ENCODE assay signal across 10 cellular contexts in the genomic region with DNA sequence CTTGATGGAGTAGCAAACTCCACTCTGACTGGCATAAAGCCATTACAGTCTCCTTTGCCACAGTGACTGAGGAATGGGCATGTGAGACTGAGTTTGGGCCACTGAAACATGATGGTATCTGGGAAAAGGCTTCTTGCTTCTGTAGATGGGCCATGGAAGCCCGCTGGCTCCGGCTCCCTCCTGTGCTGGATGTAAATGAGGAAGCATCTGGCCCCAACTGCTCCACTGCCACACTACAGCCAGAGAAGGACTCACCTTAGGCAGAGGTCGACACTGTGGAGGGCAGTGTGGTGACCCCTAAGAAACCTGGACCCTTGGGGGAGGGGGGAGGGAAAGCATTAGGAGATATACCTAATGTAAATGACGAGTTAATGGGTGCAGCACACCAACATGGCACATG. TPM values are rescaled to one million over a fixed set of nuclear protein-coding genes. Genes with fewer than 3 reads are reported as not detected.
A peak's percentile ranks its signal among the peaks of the same experiment; 100 is the strongest.
DNase-seq lines count a peak whose midpoint lies in the region; ATAC-seq and TF ChIP-seq lines count a peak whose summit lies in the region.
"Had no signal": no experiment of that assay in that cellular context is flagged by ENCODE, and none has a peak within 500 bp of the region (broad histone marks: within the 10 kb centered on the region; RNA-seq: fewer than 3 reads in every experiment).

No MANE protein-coding gene starts in this region.

- no peak overlapping the region for H2BK5ac ChIP-seq in mesendoderm (ENCODE audit: low read length)

- 83 to 84% methylated on average over 4 of the region's 4 CpGs for WGBS in upper lobe of left lung, 2 donors
- no CpG with 5 or more reads among the region's 4 CpGs for WGBS in mesendoderm (ENCODE audit: extremely low coverage, insufficient coverage, low lambda C conversion rate)

- H3K27me3 Mint-ChIP-seq in activated naive CD4-positive, alpha-beta T cell treated with anti-CD3 and anti-CD28 coated beads, Interleukin-2, amount 10 ng/mL, durations not matched to agents 7 days and 5 days, result no peaks in the 10 kb centered on the region
- H3K27me3 Mint-ChIP-seq in T-helper 17 cell, result no peaks in the 10 kb centered on the region

- no peak overlapping the region for H3K9ac ChIP-seq in mesendoderm (ENCODE audit: low read length)

- H3K36me3 Mint-ChIP-seq in activated naive CD4-positive, alpha-beta T cell treated with anti-CD3 and anti-CD28 coated beads, Interleukin-2, amount 10 ng/mL, durations not matched to agents 7 days and 5 days, result peaks cover 41% of the 10 kb centered on the region
- peaks cover 3% of the 10 kb centered on the region for H3K36me3 Mint-ChIP-seq in T-helper 17 cell (ENCODE audit: low read depth)

- no peak overlapping the region for H2AK5ac ChIP-seq in mesendoderm (ENCODE audit: low read length)

- no peak overlapping the region for H3K4me2 ChIP-seq in mesendoderm (ENCODE audit: low read length)

- H2BK15ac ChIP-seq in mesendoderm (replicated peaks; ENCODE audit: low read depth), result no peak overlapping the region

- H3K27ac ChIP-seq in dorsolateral prefrontal cortex (peak overlapping the region in 38 of 59 donors; percentile 2 to 81 (median 58)), upper lobe of left lung (peak overlapping the region in 3 of 4 donors; percentile 27 to 70 (median 51)), mesendoderm (ENCODE audit: low read depth, low read length) (no peak overlapping the region)
- H3K27ac ChIP-seq: WERI-Rb-1 had no signal

- peaks cover 5 to 45% (median 29%) of the 10 kb centered on the region in 4 donors for H3K36me3 ChIP-seq in upper lobe of left lung
- peaks cover 5% of the 10 kb centered on the region for H3K36me3 ChIP-seq in mesendoderm (ENCODE audit: control insufficient read depth, insufficient read depth, low read length)

- TF ChIP-seq EP300 in upper lobe of left lung (IDR thresholded peaks at IDR 0.05), result no peak

- no peaks in the 10 kb centered on the region for H3K9me3 Mint-ChIP-seq in activated naive CD4-positive, alpha-beta T cell treated with anti-CD3 and anti-CD28 coated beads, Interleukin-2, amount 10 ng/mL, durations not matched to agents 7 days and 5 days

- no peaks in the 10 kb centered on the region for H3K27me3 ChIP-seq in dorsolateral prefrontal cortex
- H3K27me3 ChIP-seq in upper lobe of left lung, result no peaks in the 10 kb centered on the region
- no peaks in the 10 kb centered on the region for H3K27me3 ChIP-seq in mesendoderm (ENCODE audit: insufficient read depth, low read length, poor library complexity)

- H3K79me2 ChIP-seq in mesendoderm (ENCODE audit: control insufficient read depth, insufficient read depth, low read length), result no peaks in the 10 kb centered on the region

- no peak overlapping the region for H3K4me3 Mint-ChIP-seq in activated naive CD4-positive, alpha-beta T cell treated with anti-CD3 and anti-CD28 coated beads, Interleukin-2, amount 10 ng/mL, durations not matched to agents 7 days and 5 days
- H3K4me3 Mint-ChIP-seq in T-helper 17 cell, result peak overlapping the region; percentile 15

- H3K4me1 ChIP-seq in upper lobe of left lung (peaks cover 0 to 18% (median 6%) of the 10 kb centered on the region in 4 donors), mesendoderm (ENCODE audit: control insufficient read depth, low read depth, low read length) (no peaks in the 10 kb centered on the region)

- DNase-seq in activated naive CD4-positive, alpha-beta T cell treated with anti-CD3 and anti-CD28 coated beads, Interleukin-2, amount 10 ng/mL, durations not matched to agents 7 days and 5 days, result no peak
- DNase-seq in activated naive CD4-positive, alpha-beta T cell treated with Interleukin-2 at 50 U/mL for 16 hours, result no peak
- no peak for DNase-seq in T-helper 17 cell
- no peak for DNase-seq in dorsolateral prefrontal cortex
- DNase-seq in upper lobe of left lung, result peak in 1 of 2 donors; percentile 46
- DNase-seq in NCI-H2196 treated with DMSO at 0.1 percent for 48 hours (lab: John Stamatoyannopoulos, UW; ENCODE audit: unreplicated experiment), result no peak
- DNase-seq in mesendoderm, result no peak
- no peak for DNase-seq in NAMALWA (ENCODE audit: low spot score)
- DNase-seq: effector memory CD4-positive, alpha-beta T cell; WERI-Rb-1 had no signal

- no peak overlapping the region for H3K56ac ChIP-seq in mesendoderm (ENCODE audit: low read length)

- H3K4ac ChIP-seq in mesendoderm (ENCODE audit: low read depth, low read length), result no peak overlapping the region

- H2BK120ac ChIP-seq in mesendoderm (ENCODE audit: low read depth, low read length), result no peak overlapping the region

- H3K18ac ChIP-seq in mesendoderm (ENCODE audit: low read length), result no peak overlapping the region

- peaks cover 47% of the 10 kb centered on the region for H3K4me1 Mint-ChIP-seq in activated naive CD4-positive, alpha-beta T cell treated with anti-CD3 and anti-CD28 coated beads, Interleukin-2, amount 10 ng/mL, durations not matched to agents 7 days and 5 days
- H3K4me1 Mint-ChIP-seq in T-helper 17 cell, result peaks cover 37% of the 10 kb centered on the region

- H3K23ac ChIP-seq in mesendoderm (ENCODE audit: low read length), result no peak overlapping the region

- intact Hi-C loops in dorsolateral prefrontal cortex (cut with DNase I), result no loop called here

- H4K5ac ChIP-seq in mesendoderm (ENCODE audit: low read length), result no peak overlapping the region

- H3K4me3 ChIP-seq in dorsolateral prefrontal cortex (no peak overlapping the region), upper lobe of left lung (no peak overlapping the region), mesendoderm (ENCODE audit: low read length) (no peak overlapping the region)

- no peak for ATAC-seq in T-helper 17 cell
- ATAC-seq in upper lobe of left lung (ENCODE audit: low FRiP score in 2 of 2), result no peak

- no peaks in the 10 kb centered on the region for H3K9me3 ChIP-seq in T-helper 17 cell (ENCODE audit: control insufficient read depth, low read length, poor library complexity, severe bottlenecking)
- H3K9me3 ChIP-seq in upper lobe of left lung, result no peaks in the 10 kb centered on the region

- TF ChIP-seq POLR2A in upper lobe of left lung (IDR thresholded peaks at IDR 0.05), result no peak

- no peak overlapping the region for H4K8ac ChIP-seq in mesendoderm (ENCODE audit: low read depth, low read length)

- TF ChIP-seq CTCF in dorsolateral prefrontal cortex (IDR thresholded peaks at IDR 0.05 in 54 of 56, conservative IDR thresholded peaks at IDR 0.05 in 2 of 56; ENCODE audit: low read depth in 1 of 56, partially characterized antibody in 56 of 56) (no peak), upper lobe of left lung (IDR thresholded peaks at IDR 0.05) (no peak)

- CTCF ChIA-PET in activated naive CD4-positive, alpha-beta T cell treated with anti-CD3 and anti-CD28 coated beads, Interleukin-2, amount 10 ng/mL, durations not matched to agents 7 days and 5 days (lab: Charles Lee), result interaction anchor here (1.1 kb wide), 1 partner anchor 167 kb away, joined by 5 read pairs; no protein-coding TSS in a partner anchor

- H3K79me1 ChIP-seq in mesendoderm (ENCODE audit: low read length), result no peaks in the 10 kb centered on the region

- peak overlapping the region; percentile 91 for H3K27ac Mint-ChIP-seq in activated naive CD4-positive, alpha-beta T cell treated with anti-CD3 and anti-CD28 coated beads, Interleukin-2, amount 10 ng/mL, durations not matched to agents 7 days and 5 days
- peak overlapping the region; percentile 88 for H3K27ac Mint-ChIP-seq in T-helper 17 cell

RNA-seq across cellular contexts. Expression of a gene that starts 9.4 kb away (rescaled TPM):
- total RNA-seq in T-helper 17 cell, result 1 to 10 TPM; 1.9 to 2.2 TPM
- total RNA-seq in dorsolateral prefrontal cortex, result 10 to 100 TPM; 23.2 to 90.8 (median 62.7) TPM
- total RNA-seq in upper lobe of left lung, result 10 to 100 TPM; 19.5 to 44.0 (median 27.6) TPM
- polyA plus RNA-seq in mesendoderm (2013, experiment 1 of 2), result 4.1 TPM
- 3.7 TPM for polyA plus RNA-seq in mesendoderm (2013, experiment 2 of 2)

RNA-seq across cellular contexts. Expression of a gene that starts 13.1 kb away (rescaled TPM):
- 10 to 100 TPM; 32.2 to 35.2 TPM for total RNA-seq in T-helper 17 cell
- 10 to 100 TPM; 38.3 to 82.0 (median 54.2) TPM for total RNA-seq in dorsolateral prefrontal cortex
- total RNA-seq in upper lobe of left lung, result 10 to 100 TPM; 48.2 to 68.0 (median 60.7) TPM
- 38.4 TPM for polyA plus RNA-seq in mesendoderm (2013, experiment 1 of 2)
- polyA plus RNA-seq in mesendoderm (2013, experiment 2 of 2), result 38.3 TPM

RNA-seq across cellular contexts. Expression of a gene that starts 13.7 kb away (rescaled TPM):
- total RNA-seq in T-helper 17 cell, result 100 to 1,000 TPM; 155 to 192 TPM
- 100 to 1,000 TPM in 92 of 120 experiments, 10 to 100 TPM in 28; 82.2 to 149 (median 112) TPM for total RNA-seq in dorsolateral prefrontal cortex
- 100 to 1,000 TPM in 5 of 6 donors, 10 to 100 TPM in 1; 88.3 to 186 (median 158) TPM for total RNA-seq in upper lobe of left lung
- 93.1 TPM for polyA plus RNA-seq in mesendoderm (2013, experiment 1 of 2)
- polyA plus RNA-seq in mesendoderm (2013, experiment 2 of 2), result 95.1 TPM

RNA-seq across cellular contexts. Expression of a gene that starts 29.4 kb away (rescaled TPM):
- total RNA-seq in T-helper 17 cell, result 10 to 100 TPM; 18.4 to 22.6 TPM
- total RNA-seq in dorsolateral prefrontal cortex, result 10 to 100 TPM; 18.6 to 54.6 (median 30.3) TPM
- total RNA-seq in upper lobe of left lung, result 10 to 100 TPM; 13.7 to 49.2 (median 18.3) TPM
- polyA plus RNA-seq in mesendoderm (2013, experiment 1 of 2), result 30.7 TPM
- 35.5 TPM for polyA plus RNA-seq in mesendoderm (2013, experiment 2 of 2)

RNA-seq across cellular contexts. Expression of a gene that starts 30.9 kb away (rescaled TPM):
- total RNA-seq in T-helper 17 cell (10 to 100 TPM; 87.2 to 88.7 TPM), dorsolateral prefrontal cortex (100 to 1,000 TPM in 1 of 120 experiments, 10 to 100 TPM in 119; 35.9 to 103 (median 60.7) TPM), upper lobe of left lung (100 to 1,000 TPM in 2 of 6 donors, 10 to 100 TPM in 4; 33.0 to 544 (median 64.4) TPM)
- 1.3 TPM for polyA plus RNA-seq in mesendoderm (2013, experiment 1 of 2)
- 1.2 TPM for polyA plus RNA-seq in mesendoderm (2013, experiment 2 of 2)

Comparison
In these comparisons a context has a peak if more than half of its experiments do, and no peak if none do; other contexts are left out.
1. RNA of a gene that starts 9.4 kb away (total RNA-seq): 23.2 to 90.8 TPM in dorsolateral prefrontal cortex and 19.5 to 44.0 TPM in upper lobe of left lung; 1.9 to 2.2 TPM in T-helper 17 cell; every median in the first group is over 4 times any median in the second.